Comparison of ENCODE assay signal across 13 cellular contexts in the genomic region with DNA sequence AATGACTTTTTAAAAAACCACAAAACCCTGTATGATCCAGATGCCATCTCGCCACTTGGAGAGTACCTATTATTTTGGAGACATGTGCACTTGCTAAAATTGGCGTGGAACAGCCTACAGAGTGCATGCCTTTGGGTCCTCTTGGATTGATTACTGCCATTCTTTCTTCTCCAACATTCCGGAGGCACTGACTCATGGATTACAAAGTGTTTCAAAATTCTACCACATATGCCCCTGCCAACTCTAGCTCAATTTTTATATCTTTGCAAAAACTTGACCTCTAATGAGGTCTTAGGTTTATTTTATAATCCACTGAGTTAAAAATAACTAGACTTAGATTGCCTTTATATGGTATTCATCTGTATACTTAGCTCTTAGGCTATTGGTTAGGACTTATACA. TPM values are rescaled to one million over a fixed set of nuclear protein-coding genes. Genes with fewer than 3 reads are reported as not detected.
DNase-seq lines count a peak whose midpoint lies in the region; ATAC-seq, FAIRE-seq and TF ChIP-seq lines count a peak whose summit lies in the region.
"Had no signal": no experiment of that assay in that cellular context is flagged by ENCODE, and none has a peak within 500 bp of the region (broad histone marks: within the 10 kb centered on the region; RNA-seq: fewer than 3 reads in every experiment).

No MANE protein-coding gene starts in this region.

- H3K4me1 Mint-ChIP-seq in activated T-helper 17 cell treated with anti-CD3 and anti-CD28 coated beads, Interleukin-2, amount 50 U/mL, for 72 hours, result no peaks in the 10 kb centered on the region
- H3K4me1 Mint-ChIP-seq: CD4-positive, CD25-positive, alpha-beta regulatory T cell had no signal

- H3K27me3 Mint-ChIP-seq in activated T-helper 17 cell treated with anti-CD3 and anti-CD28 coated beads, Interleukin-2, amount 50 U/mL, for 72 hours, result peaks cover 25% of the 10 kb centered on the region

- no peak overlapping the region for H3K27ac Mint-ChIP-seq in activated T-helper 17 cell treated with anti-CD3 and anti-CD28 coated beads, Interleukin-2, amount 50 U/mL, for 72 hours
- H3K27ac Mint-ChIP-seq: CD4-positive, CD25-positive, alpha-beta regulatory T cell; T-helper 2 cell treated with Interferon-gamma antibody and Interleukin-4, amounts not matched to agents 5 μg/mL and 100 μg/mL, for 36 hours had no signal

- H3K27ac ChIP-seq in caudate nucleus (ENCODE audit: low read depth, low read length), result no peak overlapping the region

- POLR2A ChIA-PET in AG04449 (lab: Yijun Ruan, JAX), result no interaction called here

- H3K4me3 Mint-ChIP-seq in activated T-helper 17 cell treated with anti-CD3 and anti-CD28 coated beads, Interleukin-2, amount 50 U/mL, for 72 hours, result no peak overlapping the region
- H3K4me3 Mint-ChIP-seq: CD4-positive, CD25-positive, alpha-beta regulatory T cell; T-helper 2 cell treated with Interferon-gamma antibody and Interleukin-4, amounts not matched to agents 5 μg/mL and 100 μg/mL, for 36 hours had no signal

- H3K36me3 Mint-ChIP-seq in activated T-helper 17 cell treated with anti-CD3 and anti-CD28 coated beads, Interleukin-2, amount 50 U/mL, for 72 hours (ENCODE audit: low read depth), result no peaks in the 10 kb centered on the region
- H3K36me3 Mint-ChIP-seq: CD4-positive, CD25-positive, alpha-beta regulatory T cell had no signal

- FAIRE-seq in HTR-8/SVneo (lab: Jason Lieb, UNC), result peak; percentile 78
- FAIRE-seq: GM12892 had no signal

- in situ Hi-C loops in astrocyte of the spinal cord (cut with HindIII; ENCODE audit: low sequenced_read_pairs), result no loop called here

- H3K4me3 ChIP-seq in AG04449 (ENCODE audit: low read depth, low read length) (no peak overlapping the region), astrocyte of the spinal cord (ENCODE audit: low read depth, low read length) (no peak overlapping the region)

- no peak for ATAC-seq in activated T-helper 17 cell treated with anti-CD3 and anti-CD28 coated beads, Interleukin-2, amount 50 U/mL, for 72 hours (replicated peaks)
- no peak for ATAC-seq in HG02759 (IDR thresholded peaks at IDR 0.05; ENCODE audit: unreplicated experiment)

- CTCF ChIA-PET in AG04449 (lab: Yijun Ruan, JAX), result interaction anchor here (0.8 kb wide), 1 partner anchor 10 kb away, joined by 4 read pairs; no protein-coding TSS in a partner anchor

- no peak for TF ChIP-seq CTCF in AG04449 (IDR thresholded peaks at IDR 0.05; ENCODE audit: insufficient read depth, low read length, missing control alignments)
- no peak for TF ChIP-seq CTCF in astrocyte of the spinal cord (IDR thresholded peaks at IDR 0.05; ENCODE audit: low read depth, low read length)

- DNase-seq in AG04449 (ENCODE audit: low read depth, low spot score) (peak; percentile 50), HTR-8/SVneo (ENCODE audit: insufficient read length, low spot score) (peak; percentile 77), astrocyte of the spinal cord (ENCODE audit: low read depth, low spot score) (peak; percentile 62), kidney tubule cell (ENCODE audit: low spot score) (peak; percentile 65), caudate nucleus (lab: John Stamatoyannopoulos, UW) (no peak), NCI-H2196 treated with DMSO at 0.1 percent for 48 hours (lab: John Stamatoyannopoulos, UW; ENCODE audit: unreplicated experiment) (no peak)
- DNase-seq: CD4-positive, CD25-positive, alpha-beta regulatory T cell; cortex of kidney; NCI-H69 had no signal

- no peaks in the 10 kb centered on the region for H3K9me3 Mint-ChIP-seq in activated T-helper 17 cell treated with anti-CD3 and anti-CD28 coated beads, Interleukin-2, amount 50 U/mL, for 72 hours
- H3K9me3 Mint-ChIP-seq: T-helper 2 cell treated with Interferon-gamma antibody and Interleukin-4, amounts not matched to agents 5 μg/mL and 100 μg/mL, for 36 hours had no signal

RNA-seq across cellular contexts. Expression of a gene that starts 55.8 kb away (rescaled TPM):
- total RNA-seq in activated T-helper 17 cell treated with anti-CD3 and anti-CD28 coated beads, Interleukin-2, amount 50 U/mL, for 72 hours, result 10 to 100 TPM; 44.7 to 72.2 TPM

Comparison
In these comparisons a context has a peak if more than half of its experiments do, and no peak if none do; other contexts are left out.
1. DNase-seq: peak in AG04449 (single experiment), HTR-8/SVneo (single experiment), astrocyte of the spinal cord (single experiment) and kidney tubule cell (single experiment); none in caudate nucleus (0 of 61) and NCI-H2196 treated with DMSO at 0.1 percent for 48 hours (single experiment).